Comparison of ENCODE assay signal across 15 cellular contexts in genomic region chr4:73523126-73523525, GRCh38. TPM values are rescaled to one million over a fixed set of nuclear protein-coding genes. Genes with fewer than 3 reads are reported as not detected.
DNase-seq lines count a peak whose midpoint lies in the region; ATAC-seq, FAIRE-seq and TF ChIP-seq lines count a peak whose summit lies in the region.
"Had no signal": no experiment of that assay in that cellular context is flagged by ENCODE, and none has a peak within 500 bp of the region (broad histone marks: within the 10 kb centered on the region; RNA-seq: fewer than 3 reads in every experiment).

No MANE protein-coding gene starts in this region.

- H3K36me3 Mint-ChIP-seq in GM23338 (ENCODE audit: low read depth): peaks cover 17% of the 10 kb centered on the region

- no peak overlapping the region for H2AK5ac ChIP-seq in H1 (ENCODE audit: low read depth, low read length)

- no peak overlapping the region for H2BK5ac ChIP-seq in H1 (ENCODE audit: low read depth, low read length)

- TF ChIP-seq POLR2A in HepG2 (IDR thresholded peaks at IDR 0.05; ENCODE audit: insufficient read depth in 1 of 2, low read depth in 2 of 2, low read length in 2 of 2): no peak
- TF ChIP-seq POLR2A in right lobe of liver (IDR thresholded peaks at IDR 0.05): no peak
- no peak for TF ChIP-seq POLR2A in H1 (IDR thresholded peaks at IDR 0.05; ENCODE audit: control extremely low read depth in 1 of 2, low read depth in 2 of 2, low read length in 2 of 2)

- no peak overlapping the region for H2BK12ac ChIP-seq in H1 (ENCODE audit: low read depth, low read length)

- H3K9me3 Mint-ChIP-seq in GM23338: peaks cover 23% of the 10 kb centered on the region

- no peak overlapping the region for H3K14ac ChIP-seq in H1 (ENCODE audit: insufficient read length)

- intact Hi-C loops in HepG2 (cut with micrococcal nuclease; ENCODE audit: unreplicated experiment) (loop anchor here (5.0 kb wide), 1 partner anchor 129 kb away; no protein-coding TSS in a partner anchor), right lobe of liver (cut with DNase I) (no loop called here), head of caudate nucleus (cut with DNase I) (no loop called here)

- H3K23ac ChIP-seq in H1 (ENCODE audit: insufficient read length): no peak overlapping the region

- no peak overlapping the region for H3K18ac ChIP-seq in H1 (ENCODE audit: extremely low read depth, low read length)

- H3K9me2 ChIP-seq in GM23338 (ENCODE audit: insufficient read depth): peaks cover 3% of the 10 kb centered on the region; the same call in 1 of the 2 replicates

- H3K36me3 ChIP-seq in HepG2 (replicated peaks in 1 of 2; ENCODE audit: control insufficient read depth in 1 of 2, insufficient read depth in 2 of 2, low read length in 2 of 2) (no peaks in the 10 kb centered on the region), right lobe of liver (peaks cover 0 to 90% (median 34%) of the 10 kb centered on the region in 4 donors), H1 (ENCODE audit: control insufficient read depth in 2 of 4, insufficient read depth in 4 of 4, low read length in 3 of 4) (no peaks in the 10 kb centered on the region), GM23338 (ENCODE audit: insufficient read depth) (no peaks in the 10 kb centered on the region)
- H3K36me3 ChIP-seq: HAP-1, SJSA1 had no signal

- H3K79me2 ChIP-seq in HepG2 (ENCODE audit: insufficient read depth, low read length) (no peaks in the 10 kb centered on the region), H1 (ENCODE audit: control insufficient read depth in 1 of 2, insufficient read depth in 2 of 2, low read length in 2 of 2) (no peaks in the 10 kb centered on the region), GM23338 (replicated peaks; ENCODE audit: insufficient read depth) (no peaks in the 10 kb centered on the region)

- H2AFZ ChIP-seq in HepG2 (ENCODE audit: low read length) (no peak overlapping the region), H1 (ENCODE audit: low read length) (no peak overlapping the region), GM23338 (no peak overlapping the region)
- H2AFZ ChIP-seq: PC-9 had no signal

- peaks cover 0 to 2% of the 10 kb centered on the region in 2 experiments; a peak in 1 of 5 replicates for H3K27me3 ChIP-seq in HepG2 (ENCODE audit: control insufficient read depth in 1 of 2, insufficient read depth in 2 of 2, low read length in 2 of 2)
- no peaks in the 10 kb centered on the region for H3K27me3 ChIP-seq in right lobe of liver
- no peaks in the 10 kb centered on the region for H3K27me3 ChIP-seq in H1 (replicated peaks in 1 of 4; ENCODE audit: control insufficient read depth in 3 of 4, extremely low read depth in 1 of 4, insufficient read depth in 3 of 4, low read length in 3 of 4)
- H3K27me3 ChIP-seq in GM23338 (ENCODE audit: insufficient read depth): no peaks in the 10 kb centered on the region
- H3K27me3 ChIP-seq: SJSA1 had no signal

- H2BK20ac ChIP-seq in H1 (ENCODE audit: low read length): no peak overlapping the region

- TF ChIP-seq RAD21 in HepG2 (CRISPR knock-in tag; IDR thresholded peaks at IDR 0.05) (no peak), H1 (IDR thresholded peaks at IDR 0.05 in 1 of 2, conservative IDR thresholded peaks at IDR 0.05 in 1 of 2; ENCODE audit: low read depth in 2 of 2, low read length in 2 of 2) (peak; percentile 17 to 37; a peak in 3 of 4 replicates)

- H3K4me1 Mint-ChIP-seq in GM23338: peaks cover 20% of the 10 kb centered on the region

- TF ChIP-seq EP300 in HepG2 (IDR thresholded peaks at IDR 0.05; ENCODE audit: low read depth in 2 of 2, low read length in 2 of 2) (no peak), HepG2 (CRISPR knock-in tag; IDR thresholded peaks at IDR 0.05; ENCODE audit: borderline replicate concordance) (no peak), H1 (IDR thresholded peaks at IDR 0.05; ENCODE audit: borderline replicate concordance in 1 of 2, low read depth in 2 of 2, low read length in 2 of 2) (no peak)

- TF ChIP-seq CTCF in HepG2 (CRISPR knock-in tag; IDR thresholded peaks at IDR 0.05) (peak; percentile 25; the same call in 1 of the 2 replicates), right lobe of liver (IDR thresholded peaks at IDR 0.05) (no peak), H1 (IDR thresholded peaks at IDR 0.05; ENCODE audit: control extremely low read depth in 1 of 3, insufficient read depth in 1 of 3, low read depth in 1 of 3, low read length in 3 of 3) (no peak), GM23338 (conservative IDR thresholded peaks at IDR 0.05; ENCODE audit: low read depth in 2 of 2) (peak in 1 of 2 experiments; percentile 21; a peak in 2 of 4 replicates), GM13976 (IDR thresholded peaks at IDR 0.05; ENCODE audit: borderline replicate concordance, control extremely low read depth, extremely low read depth, insufficient read depth, missing control alignments) (no peak)

- H4K20me1 ChIP-seq in HepG2 (ENCODE audit: insufficient read depth, low read length) (no peaks in the 10 kb centered on the region), H1 (replicated peaks in 1 of 2; ENCODE audit: control insufficient read depth in 1 of 2, insufficient read depth in 2 of 2, low read length in 2 of 2) (no peaks in the 10 kb centered on the region), GM23338 (replicated peaks; ENCODE audit: insufficient read depth) (no peaks in the 10 kb centered on the region)

- WGBS in HepG2 (ENCODE audit: low lambda C conversion rate): 63% methylated on average over 2 of the region's 2 CpGs
- 92% methylated on average over 2 of the region's 2 CpGs for WGBS in right lobe of liver (ENCODE audit: insufficient coverage, low coverage, low lambda C conversion rate, missing lambda C conversion rate)
- 91% methylated on average over 2 of the region's 2 CpGs; no CpG with 5 or more reads in 1 of the 2 experiments for WGBS in H1 (ENCODE audit: extremely low coverage in 1 of 2, insufficient coverage in 1 of 2, insufficient read length in 1 of 2, insufficient replicate concordance in 2 of 2, low coverage in 1 of 2, low lambda C conversion rate in 2 of 2, missing lambda C conversion rate in 1 of 2), 2 experiments

- CTCF ChIA-PET in HepG2 (lab: Yijun Ruan, JAX; ENCODE audit: low intra/inter-chr PET ratio, low total read pairs): no interaction called here
- CTCF ChIA-PET in H1 (lab: Charles Lee; ENCODE audit: partially characterized antibody): interaction anchor here (0.7 to 1.9 kb wide), 4 partner anchors 51 to 317 kb away, joined by 3 to 5 read pairs (median 3); partner anchors contain the start of gene AFP

- FAIRE-seq in HepG2 (lab: Jason Lieb, UNC) (no peak), H1 (lab: Jason Lieb, UNC) (no peak)
- FAIRE-seq: K562 had no signal

- H3K4me2 ChIP-seq in HepG2 (ENCODE audit: low read depth, low read length) (no peak overlapping the region), H1 (ENCODE audit: insufficient read depth in 1 of 2, low read depth in 2 of 2, low read length in 2 of 2) (no peak overlapping the region), GM23338 (no peak overlapping the region)
- H3K4me2 ChIP-seq: PC-9 had no signal

- no peaks in the 10 kb centered on the region for H3K23me2 ChIP-seq in H1 (ENCODE audit: low read depth, low read length)

- H3K9me3 ChIP-seq in HepG2 (ENCODE audit: low read length) (no peaks in the 10 kb centered on the region), right lobe of liver (no peaks in the 10 kb centered on the region), H1 (ENCODE audit: insufficient read depth in 2 of 2, low read depth in 1 of 2, low read length in 1 of 2) (peaks cover 0 to 3% of the 10 kb centered on the region in 2 experiments; a peak in 1 of 4 replicates)
- H3K9me3 ChIP-seq: HAP-1, SJSA1 had no signal

- H4K5ac ChIP-seq in H1 (ENCODE audit: insufficient read length, low read depth, low read length): no peak overlapping the region

- H3K27ac ChIP-seq in HepG2 (ENCODE audit: extremely low read length, insufficient read depth, low read length): no peak overlapping the region
- H3K27ac ChIP-seq in right lobe of liver: no peak overlapping the region
- H3K27ac ChIP-seq in H1 (ENCODE audit: low read depth, low read length): no peak overlapping the region
- no peak overlapping the region for H3K27ac ChIP-seq in GM23338 (ENCODE audit: low read depth)
- H3K27ac ChIP-seq: PC-9, SJSA1 had no signal

- H3F3A ChIP-seq in GM23338 (replicated peaks; ENCODE audit: low read depth): no peaks in the 10 kb centered on the region

- H3K4me3 Mint-ChIP-seq in GM23338: no peak overlapping the region

- ATAC-seq in HepG2: no peak
- ATAC-seq in right lobe of liver: no peak
- no peak for ATAC-seq in GM23338
- ATAC-seq: K562 had no signal

- no peak overlapping the region for H4K91ac ChIP-seq in H1 (replicated peaks; ENCODE audit: insufficient read length, low read length)

- no TSS peak for BruUV-seq in HepG2 (replicated peaks; lab: Mats Ljungman, UMichigan)

- no peak overlapping the region for H4K8ac ChIP-seq in H1 (ENCODE audit: extremely low read depth, insufficient read depth, low read length)

- in situ Hi-C loops in HepG2 (cut with HindIII; ENCODE audit: extremely low pct_ligation_motif_present, low pct_unique_long_range_greater_than_20kb) (no loop called here), GM13976 (cut with MboI; ENCODE audit: low sequenced_read_pairs, unreplicated experiment) (no loop called here)

- H3K9ac ChIP-seq in HepG2 (ENCODE audit: insufficient read depth, low read depth, low read length): no peak overlapping the region
- no peak overlapping the region for H3K9ac ChIP-seq in H1 (replicated peaks in 1 of 4; ENCODE audit: extremely low read depth in 1 of 4, low read depth in 3 of 4, low read length in 3 of 4)

- H3K4ac ChIP-seq in H1 (replicated peaks; ENCODE audit: insufficient read length, low read depth, low read length): no peak overlapping the region

- H3K4me3 ChIP-seq in HepG2 (replicated peaks in 1 of 3; ENCODE audit: insufficient read depth in 1 of 3, low read depth in 2 of 3, low read length in 3 of 3) (no peak overlapping the region), right lobe of liver (no peak overlapping the region), H1 (ENCODE audit: extremely low read depth in 1 of 4, insufficient read depth in 2 of 4, low read depth in 3 of 4, low read length in 4 of 4) (no peak overlapping the region), GM23338 (no peak overlapping the region)
- H3K4me3 ChIP-seq: HAP-1, K562, PC-9, SJSA1 had no signal

- no peak overlapping the region for H3K56ac ChIP-seq in H1 (replicated peaks; ENCODE audit: insufficient read length, low read depth, low read length)

- H3K27me3 Mint-ChIP-seq in GM23338 (ENCODE audit: insufficient read depth, low read depth, poor library complexity): peaks cover 2% of the 10 kb centered on the region

- DNase-seq in HepG2 (ENCODE audit: low spot score) (peak; percentile 12), right lobe of liver (no peak), M059J (ENCODE audit: low read depth) (peak; percentile 10), H1 (ENCODE audit: low read depth in 1 of 2, low spot score in 2 of 2) (no peak), GM23338 (ENCODE audit: low spot score) (no peak), GM13976 (ENCODE audit: low spot score) (no peak), head of caudate nucleus (no peak)
- DNase-seq: COR-L47, NCI-H1048, NCI-H1930, NCI-H524, PC-9 had no signal

- H3K27ac Mint-ChIP-seq in GM23338: no peak overlapping the region

- H3K4me1 ChIP-seq in HepG2 (ENCODE audit: insufficient read depth, low read length): peaks cover 7% of the 10 kb centered on the region
- no peaks in the 10 kb centered on the region for H3K4me1 ChIP-seq in right lobe of liver
- peaks cover 0 to 4% (median 3%) of the 10 kb centered on the region in 4 experiments; a peak in 2 of 7 replicates for H3K4me1 ChIP-seq in H1 (replicated peaks in 1 of 4; ENCODE audit: control insufficient read depth in 3 of 4, insufficient read depth in 4 of 4, low read length in 3 of 4)
- no peaks in the 10 kb centered on the region; the same call in 1 of the 2 replicates for H3K4me1 ChIP-seq in GM23338 (ENCODE audit: insufficient read depth)
- H3K4me1 ChIP-seq: SJSA1 had no signal

- H3K79me1 ChIP-seq in H1 (ENCODE audit: low read depth, low read length): no peaks in the 10 kb centered on the region

- no peak overlapping the region for H2BK120ac ChIP-seq in H1 (replicated peaks; ENCODE audit: low read depth, low read length)

- POLR2A ChIA-PET in HepG2 (lab: Yijun Ruan, JAX) (no interaction called here), H1 (lab: Charles Lee; ENCODE audit: partially characterized antibody) (no interaction called here)

- no peak overlapping the region for H2BK15ac ChIP-seq in H1 (ENCODE audit: low read length)

RNA-seq across cellular contexts. Expression of gene AFM, which starts 41.6 kb away (rescaled TPM):
- 0.79 and 1.8 TPM in 2 replicates for total RNA-seq in HepG2 (2016; rRNA removed; fragmentation: Illumina TruSeq; extraction: Trizol)
- 0.18 and 0.30 TPM in 2 replicates for total RNA-seq in HepG2 (2016; cell fraction: cytosol; rRNA removed; fragmentation: Illumina TruSeq; extraction: Trizol; ENCODE audit: low read depth)
- total RNA-seq in HepG2 (2016; cell fraction: insoluble cytoplasmic fraction; rRNA removed; fragmentation: Illumina TruSeq; extraction: Trizol): 0.67 and 1.9 TPM in 2 replicates
- total RNA-seq in HepG2 (2016; cell fraction: membrane; rRNA removed; fragmentation: Illumina TruSeq; extraction: Trizol): 0.31 and 0.34 TPM in 2 replicates
- total RNA-seq in HepG2 (2016; cell fraction: nucleus; rRNA removed; fragmentation: Illumina TruSeq; extraction: Trizol): 4.4 and 4.6 TPM in 2 replicates
- polyA plus RNA-seq in HepG2 (2011; rRNA removed): 0.13 TPM in 2 replicates
- 0.08 TPM in 1 of 2 replicates, not detected in the other for polyA plus RNA-seq in HepG2 (2011; cell fraction: cytosol; rRNA removed)
- 0.09 and 0.21 TPM in 2 replicates for polyA plus RNA-seq in HepG2 (2011; cell fraction: nucleus; rRNA removed)
- 0.15 and 0.17 TPM in 2 replicates for polyA plus RNA-seq in HepG2 (2012)
- 0.18 and 0.36 TPM in 2 replicates for polyA plus RNA-seq in HepG2 (2016; cell fraction: cytosol; fragmentation: Illumina TruSeq; extraction: Trizol; ENCODE audit: low read depth)
- 0.75 and 1.1 TPM in 2 replicates for polyA plus RNA-seq in HepG2 (2016; cell fraction: insoluble cytoplasmic fraction; fragmentation: Illumina TruSeq; extraction: Trizol; ENCODE audit: low read depth)
- 0.37 and 0.42 TPM in 2 replicates for polyA plus RNA-seq in HepG2 (2016; cell fraction: membrane; fragmentation: Illumina TruSeq; extraction: Trizol; ENCODE audit: low read depth)
- 7.2 and 7.4 TPM in 2 replicates for polyA plus RNA-seq in HepG2 (2016; cell fraction: nucleus; fragmentation: Illumina TruSeq; extraction: Trizol; ENCODE audit: insufficient read depth, low read depth)
- polyA minus RNA-seq in HepG2 (2011; rRNA and poly(A)+ RNA removed; ENCODE audit: low replicate concordance): not detected in 2 replicates
- polyA minus RNA-seq in HepG2 (2011; cell fraction: cytosol; rRNA and poly(A)+ RNA removed): not detected in 2 replicates
- 0.13 and 0.25 TPM in 2 replicates for polyA minus RNA-seq in HepG2 (2011; cell fraction: nucleus; rRNA and poly(A)+ RNA removed)
- 100 to 1,000 TPM; 129 to 320 (median 169) TPM for total RNA-seq in right lobe of liver
- total RNA-seq in M059J (2014; rRNA removed; shearing (Covaris generic)): 0.07 TPM in 1 of 2 replicates, not detected in the other
- total RNA-seq in H1 (2021; fragmentation: NEBNext Ultra II Directional; extraction: Animal tissue kit (Norgen Biotek cat#: 25700)): not detected in 2 replicates
- polyA plus RNA-seq in H1 (2011; rRNA removed): not detected in 2 replicates
- polyA plus RNA-seq in H1 (2011; cell fraction: cytosol; rRNA removed): not detected
- not detected for polyA plus RNA-seq in H1 (2011; cell fraction: nucleus; rRNA removed)
- polyA plus RNA-seq in H1 (2012, experiment 1 of 2): not detected in 4 replicates
- polyA plus RNA-seq in H1 (2012, experiment 2 of 2): not detected
- polyA plus RNA-seq in H1 (2013, experiment 1 of 2): not detected
- polyA plus RNA-seq in H1 (2013, experiment 2 of 2): not detected
- not detected in 2 replicates for polyA minus RNA-seq in H1 (2011; rRNA and poly(A)+ RNA removed)
- not detected for polyA minus RNA-seq in H1 (2011; cell fraction: cytosol; rRNA and poly(A)+ RNA removed)
- polyA minus RNA-seq in H1 (2011; cell fraction: nucleus; rRNA and poly(A)+ RNA removed): not detected
- total RNA-seq in GM23338 (2014; rRNA removed; shearing (Covaris generic)): not detected in 2 replicates
- polyA plus RNA-seq in GM23338 (2016; fragmentation: Nextera tagmentation; extraction: Ambion mirVana): not detected in 2 replicates
- total RNA-seq: PC-9, SJSA1 had no signal

Comparison
In these comparisons a context has a peak if more than half of its experiments do, and no peak if none do; other contexts are left out.
1. DNase-seq: peak in HepG2 (single experiment) and M059J (single experiment); none in right lobe of liver (0 of 3), H1 (0 of 2), GM23338 (single experiment), GM13976 (single experiment) and head of caudate nucleus (0 of 42).
2. RNA of gene AFM, which starts 41.6 kb away (total RNA-seq): 129 to 320 TPM in right lobe of liver; 0.18 to 4.6 TPM in HepG2, 0.07 TPM in M059J, not detected in H1 and not detected in GM23338; every median in the first group is over 10 times any median in the second.
3. Of the 41 proteins assayed by ChIP-seq in both HepG2 and H1: peak only in HepG2: CTCF; only in H1: RAD21; in both: none; in neither: 39.